ENCODE assay signal across 14 cellular contexts in the genomic region with DNA sequence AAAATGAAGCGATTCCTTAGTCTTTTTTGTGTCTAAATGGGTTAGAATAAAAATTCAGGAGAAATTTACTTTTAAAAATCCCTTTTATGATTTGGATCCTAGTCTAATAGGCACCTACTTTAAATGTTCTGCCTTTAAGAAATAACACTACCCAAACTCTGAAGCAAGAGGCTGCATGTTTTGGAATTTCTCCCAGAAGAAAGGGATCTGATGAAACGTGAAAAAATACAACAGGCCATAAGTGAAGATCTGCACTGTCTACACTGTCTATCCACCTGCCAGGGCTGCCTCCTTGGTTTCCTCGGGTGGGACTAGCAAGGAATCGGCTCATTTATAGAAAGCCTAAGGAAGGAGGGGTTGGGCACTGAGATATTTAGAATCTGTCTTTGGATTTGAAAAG. TPM values are rescaled to one million over a fixed set of nuclear protein-coding genes. Genes with fewer than 3 reads are reported as not detected.
DNase-seq lines count a peak whose midpoint lies in the region; ATAC-seq, FAIRE-seq and TF ChIP-seq lines count a peak whose summit lies in the region.
"Had no signal": no experiment of that assay in that cellular context is flagged by ENCODE, and none has a peak within 500 bp of the region (broad histone marks: within the 10 kb centered on the region; RNA-seq: fewer than 3 reads in every experiment).

No MANE protein-coding gene starts in this region.

- intact Hi-C loops in kidney (cut with DNase I), result no loop called here
- intact Hi-C loops in spleen (cut with DNase I; ENCODE audit: low total_unique reads), result no loop called here

- WGBS in spleen, 5 donors, result 72 to 83% (median 74%) methylated on average over 4 of the region's 4 CpGs

- no peak for ATAC-seq in HG03442 (IDR thresholded peaks at IDR 0.05; ENCODE audit: unreplicated experiment)
- ATAC-seq: GM23338 had no signal

- no peak for FAIRE-seq in kidney (lab: Jason Lieb, UNC)
- FAIRE-seq: GM19239 had no signal

- DNase-seq in EH (ENCODE audit: low read depth), result peak; percentile 40
- peak; percentile 69 for DNase-seq in adipocyte (ENCODE audit: low read depth)
- DNase-seq in kidney, result no peak
- DNase-seq in spleen, result no peak
- no peak for DNase-seq in ecto neural progenitor cell (ENCODE audit: low spot score)
- no peak for DNase-seq in MG63
- no peak for DNase-seq in stimulated activated CD8-positive, alpha-beta memory T cell treated with anti-CD3 and anti-CD28 coated beads, Interleukin-4, amount 100 ng/mL, for 48 hours
- DNase-seq: DMS153, NCI-H1105 treated with DMSO at 0.1 percent for 48 hours, NCI-H510A treated with DMSO at 0.1 percent for 48 hours had no signal

- H3K27me3 ChIP-seq in adipocyte (replicated peaks; ENCODE audit: control insufficient read depth, insufficient read depth, low read length), result no peaks in the 10 kb centered on the region
- no peaks in the 10 kb centered on the region for H3K27me3 ChIP-seq in spleen (replicated peaks in 1 of 7)
- no peaks in the 10 kb centered on the region for H3K27me3 ChIP-seq in MG63
- H3K27me3 ChIP-seq: suprapubic skin had no signal

- TF ChIP-seq CTCF in kidney (IDR thresholded peaks at IDR 0.05; ENCODE audit: borderline replicate concordance, extremely low read depth, insufficient read depth) (no peak), spleen (IDR thresholded peaks at IDR 0.05 in 8 of 11, conservative IDR thresholded peaks at IDR 0.05 in 3 of 11) (no peak)

- H3K4me3 ChIP-seq in adipocyte (ENCODE audit: low read length) (peak overlapping the region; percentile 75), kidney (ENCODE audit: low read length in 2 of 2) (no peak overlapping the region), spleen (peak overlapping the region in 1 of 8 donors; percentile 45), MG63 (no peak overlapping the region)
- H3K4me3 ChIP-seq: GM23338, suprapubic skin had no signal

- H3K36me3 ChIP-seq in adipocyte (ENCODE audit: control insufficient read depth, insufficient read depth, low read length, severe bottlenecking) (peaks cover 26% of the 10 kb centered on the region), kidney (ENCODE audit: control insufficient read depth in 1 of 2, insufficient read depth in 2 of 2, low read length in 2 of 2) (peaks cover 2 to 6% of the 10 kb centered on the region in 2 donors), spleen (peaks cover 0 to 33% (median 18%) of the 10 kb centered on the region in 6 donors), MG63 (no peaks in the 10 kb centered on the region; the same call in 1 of the 2 replicates)

- H3K27ac ChIP-seq in kidney (ENCODE audit: low read depth in 2 of 2, low read length in 2 of 2) (peak overlapping the region; percentile 78 to 82), spleen (peak overlapping the region in 7 of 8 donors; percentile 75 to 90 (median 87))

- peak overlapping the region; percentile 84 for H3K9ac ChIP-seq in adipocyte (ENCODE audit: low read length)
- H3K9ac ChIP-seq in kidney (ENCODE audit: low read length in 2 of 2), result peak overlapping the region in 1 of 2 donors; percentile 49

- H3K9me3 ChIP-seq in adipocyte (ENCODE audit: control insufficient read depth, low read length) (no peaks in the 10 kb centered on the region), kidney (ENCODE audit: control insufficient read depth in 1 of 2, low read length in 2 of 2) (no peaks in the 10 kb centered on the region), spleen (no peaks in the 10 kb centered on the region), MG63 (no peaks in the 10 kb centered on the region)
- H3K9me3 ChIP-seq: suprapubic skin had no signal

- H3K4me1 ChIP-seq in adipocyte (ENCODE audit: control insufficient read depth, insufficient read depth, low read length) (peaks cover 64% of the 10 kb centered on the region), kidney (ENCODE audit: control insufficient read depth in 1 of 2, insufficient read depth in 1 of 2, low read depth in 1 of 2, low read length in 2 of 2) (peaks cover 58 to 76% of the 10 kb centered on the region in 2 donors), spleen (peaks cover 49 to 99% (median 67%) of the 10 kb centered on the region in 6 donors)

- TF ChIP-seq POLR2A in spleen (IDR thresholded peaks at IDR 0.05), result no peak

RNA-seq across cellular contexts. Expression of gene ACVR1B, which starts 22.1 kb away (rescaled TPM):
- total RNA-seq in kidney, result 95.5 TPM
- 30.6 TPM for polyA plus RNA-seq in kidney (ENCODE audit: insufficient read depth, low read depth, low replicate concordance)
- 10 to 100 TPM; 15.7 to 27.6 (median 23.5) TPM for total RNA-seq in spleen
- 1 to 10 TPM; 2.8 to 7.4 (median 2.8) TPM for polyA plus RNA-seq in spleen
- total RNA-seq in MG63 (2014; rRNA removed; shearing (Covaris generic); ENCODE audit: low replicate concordance), result 0.57 and 1.9 TPM in 2 replicates

RNA-seq across cellular contexts. Expression of gene TAMALIN, which starts 33.2 kb away (rescaled TPM):
- total RNA-seq in kidney (52.3 TPM), spleen (100 to 1,000 TPM in 1 of 7 donors, 10 to 100 TPM in 6; 31.7 to 141 (median 69.5) TPM)
- polyA plus RNA-seq in kidney (ENCODE audit: insufficient read depth, low read depth, low replicate concordance) (22.3 TPM), spleen (10 to 100 TPM; 25.5 to 38.2 (median 35.2) TPM)
- 1.4 and 2.0 TPM in 2 replicates for total RNA-seq in MG63 (2014; rRNA removed; shearing (Covaris generic); ENCODE audit: low replicate concordance)

Comparison
In these comparisons a context has a peak if more than half of its experiments do, and no peak if none do; other contexts are left out.
1. DNase-seq: peak in EH (single experiment) and adipocyte (single experiment); none in kidney (single experiment), spleen (single experiment), ecto neural progenitor cell (single experiment), MG63 (single experiment) and stimulated activated CD8-positive, alpha-beta memory T cell treated with anti-CD3 and anti-CD28 coated beads, Interleukin-4, amount 100 ng/mL, for 48 hours (single experiment).
2. RNA of gene TAMALIN, which starts 33.2 kb away (total RNA-seq): 31.7 to 141 TPM in spleen and 52.3 TPM in kidney (single experiment); 1.4 to 2.0 TPM in MG63; every median in the first group is over 10 times any median in the second.